ENCODE assay signal across 10 cellular contexts in the genomic region with DNA sequence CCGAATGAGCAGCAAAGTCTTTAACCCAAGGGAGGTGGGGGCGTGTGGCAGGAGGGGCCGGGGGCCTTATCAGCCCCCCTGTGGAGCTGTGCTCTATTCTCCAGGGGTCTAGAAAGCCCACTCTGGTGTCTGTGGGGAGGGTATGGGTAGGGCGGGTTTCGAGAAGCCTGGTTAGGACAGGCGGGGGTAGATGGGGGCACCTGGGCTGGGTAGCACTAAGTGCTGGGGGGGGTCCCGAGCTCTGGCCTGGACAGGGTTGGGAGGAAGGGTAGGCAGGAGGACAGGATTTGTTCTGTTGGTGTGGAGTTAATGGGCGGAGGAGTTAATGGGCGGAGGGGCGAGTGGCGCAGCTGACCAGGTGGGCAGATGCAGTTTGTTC. TPM values are rescaled to one million over a fixed set of nuclear protein-coding genes. Genes with fewer than 3 reads are reported as not detected.
DNase-seq lines count a peak whose midpoint lies in the region; ATAC-seq and TF ChIP-seq lines count a peak whose summit lies in the region.
"Had no signal": no experiment of that assay in that cellular context is flagged by ENCODE, and none has a peak within 500 bp of the region (broad histone marks: within the 10 kb centered on the region; RNA-seq: fewer than 3 reads in every experiment).

No MANE protein-coding gene starts in this region.

- peaks cover 43% of the 10 kb centered on the region for H3K4me1 Mint-ChIP-seq in activated T-cell treated with anti-CD3 and anti-CD28 coated beads, Interleukin-2, amount 50 U/mL, for 72 hours (ENCODE audit: low read depth)
- peaks cover 32% of the 10 kb centered on the region for H3K4me1 Mint-ChIP-seq in activated naive CD8-positive, alpha-beta T cell (ENCODE audit: low read depth)
- peaks cover 10% of the 10 kb centered on the region for H3K4me1 Mint-ChIP-seq in memory B cell

- no peak overlapping the region for H3K27ac Mint-ChIP-seq in activated T-cell treated with anti-CD3 and anti-CD28 coated beads, Interleukin-2, amount 50 U/mL, for 72 hours
- no peak overlapping the region for H3K27ac Mint-ChIP-seq in activated naive CD8-positive, alpha-beta T cell
- no peak overlapping the region for H3K27ac Mint-ChIP-seq in memory B cell

- H3K4me1 ChIP-seq in thoracic aorta (ENCODE audit: control insufficient read depth in 1 of 2, low read depth in 2 of 2): peaks cover 22 to 39% of the 10 kb centered on the region in 2 donors

- no peak for DNase-seq in activated T-cell treated with anti-CD3 and anti-CD28 coated beads, Interleukin-2, amount 50 U/mL, for 72 hours
- no peak for DNase-seq in activated T-cell treated with anti-CD3 and anti-CD28 coated beads for 4 hours
- no peak for DNase-seq in memory B cell (ENCODE audit: low spot score in 2 of 2)
- DNase-seq in thoracic aorta (ENCODE audit: low spot score): no peak
- no peak for DNase-seq in ureter (ENCODE audit: low spot score)
- DNase-seq in HuH-7.5 (ENCODE audit: low spot score): no peak
- DNase-seq: heart right ventricle, NCI-H2171 treated with DMSO at 0.1 percent for 48 hours had no signal

- no peaks in the 10 kb centered on the region for H3K36me3 Mint-ChIP-seq in activated T-cell treated with anti-CD3 and anti-CD28 coated beads, Interleukin-2, amount 50 U/mL, for 72 hours (ENCODE audit: insufficient read depth in 2 of 2)
- H3K36me3 Mint-ChIP-seq in activated naive CD8-positive, alpha-beta T cell: no peaks in the 10 kb centered on the region
- H3K36me3 Mint-ChIP-seq in memory B cell: no peaks in the 10 kb centered on the region

- ATAC-seq in activated T-cell treated with anti-CD3 and anti-CD28 coated beads, Interleukin-2, amount 50 U/mL, for 72 hours (replicated peaks in 1 of 2): no peak
- ATAC-seq in memory B cell (ENCODE audit: low read depth): no peak
- ATAC-seq in thoracic aorta (ENCODE audit: insufficient number of reproducible peaks, low FRiP score, low read depth): no peak
- ATAC-seq in HG03565 (IDR thresholded peaks at IDR 0.05; ENCODE audit: unreplicated experiment): no peak

- no peak for TF ChIP-seq CTCF in thoracic aorta (IDR thresholded peaks at IDR 0.05)

- no peaks in the 10 kb centered on the region for H3K27me3 ChIP-seq in thoracic aorta (replicated peaks; ENCODE audit: insufficient read depth)
- H3K27me3 ChIP-seq: heart right ventricle had no signal

- H3K9me3 Mint-ChIP-seq in activated T-cell treated with anti-CD3 and anti-CD28 coated beads, Interleukin-2, amount 50 U/mL, for 72 hours: no peaks in the 10 kb centered on the region
- no peaks in the 10 kb centered on the region for H3K9me3 Mint-ChIP-seq in activated naive CD8-positive, alpha-beta T cell (ENCODE audit: low read depth)
- no peaks in the 10 kb centered on the region for H3K9me3 Mint-ChIP-seq in memory B cell

- H3K4me3 Mint-ChIP-seq in activated T-cell treated with anti-CD3 and anti-CD28 coated beads, Interleukin-2, amount 50 U/mL, for 72 hours: peak overlapping the region; percentile 93 to 95
- H3K4me3 Mint-ChIP-seq in activated naive CD8-positive, alpha-beta T cell: peak overlapping the region; percentile 88
- H3K4me3 Mint-ChIP-seq in memory B cell: peak overlapping the region; percentile 47

- no peaks in the 10 kb centered on the region for H3K27me3 Mint-ChIP-seq in activated T-cell treated with anti-CD3 and anti-CD28 coated beads, Interleukin-2, amount 50 U/mL, for 72 hours (ENCODE audit: low read depth)
- no peaks in the 10 kb centered on the region for H3K27me3 Mint-ChIP-seq in activated naive CD8-positive, alpha-beta T cell
- H3K27me3 Mint-ChIP-seq in memory B cell: no peaks in the 10 kb centered on the region

- no peaks in the 10 kb centered on the region for H3K36me3 ChIP-seq in thoracic aorta
- H3K36me3 ChIP-seq: heart right ventricle had no signal

- peak overlapping the region; percentile 94 for H3K4me3 ChIP-seq in thoracic aorta

- H3K9me3 ChIP-seq in thoracic aorta: no peaks in the 10 kb centered on the region
- H3K9me3 ChIP-seq: heart right ventricle had no signal

- H3K27ac ChIP-seq in thoracic aorta: peak overlapping the region in 1 of 2 donors; percentile 21

RNA-seq across cellular contexts. Expression of a gene that starts 2.0 kb away (rescaled TPM):
- total RNA-seq in activated T-cell treated with anti-CD3 and anti-CD28 coated beads, Interleukin-2, amount 50 U/mL, for 72 hours: 10 to 100 TPM; 36.5 to 44.9 TPM
- total RNA-seq in thoracic aorta: 100 to 1,000 TPM in 1 of 2 donors, 10 to 100 TPM in 1; 80.4 to 125 TPM
- total RNA-seq in ureter: 101 TPM

RNA-seq across cellular contexts. Expression of a gene that starts 15.8 kb away (rescaled TPM):
- total RNA-seq in activated T-cell treated with anti-CD3 and anti-CD28 coated beads, Interleukin-2, amount 50 U/mL, for 72 hours: 10 to 100 TPM; 31.3 to 34.5 TPM
- total RNA-seq in thoracic aorta: 10 to 100 TPM; 49.4 to 80.5 TPM
- 48.7 TPM for total RNA-seq in ureter
